ENCODE assay signal across 12 cellular contexts in the genomic region with DNA sequence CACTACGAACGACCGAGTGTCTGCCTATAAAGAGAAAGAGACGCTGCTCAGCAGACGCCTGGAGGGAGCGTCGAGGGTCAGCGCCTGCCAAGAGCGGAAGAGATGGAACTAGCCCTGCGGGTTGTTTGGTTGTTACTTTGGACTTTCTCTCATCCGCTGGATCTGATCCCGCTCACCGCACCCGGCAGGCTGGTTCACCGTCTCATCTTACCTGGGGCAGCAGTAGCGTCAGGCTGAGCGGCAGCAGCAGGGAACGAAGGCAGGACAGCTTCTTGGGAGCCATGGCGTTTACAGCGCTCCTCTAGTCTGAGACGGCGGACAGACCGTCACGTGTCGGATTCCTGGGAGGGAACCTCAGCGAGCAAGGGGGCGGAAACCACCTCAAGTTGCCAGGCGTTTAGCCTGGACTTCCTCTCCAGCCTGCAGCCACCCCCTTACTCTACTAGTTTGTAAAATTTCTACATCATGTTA. TPM values are rescaled to one million over a fixed set of nuclear protein-coding genes. Genes with fewer than 3 reads are reported as not detected.
DNase-seq lines count a peak whose midpoint lies in the region; TF ChIP-seq lines count a peak whose summit lies in the region.
"Had no signal": no experiment of that assay in that cellular context is flagged by ENCODE, and none has a peak within 500 bp of the region (broad histone marks: within the 10 kb centered on the region; RNA-seq: fewer than 3 reads in every experiment).

No MANE protein-coding gene starts in this region.

- H3K27ac Mint-ChIP-seq in activated naive CD4-positive, alpha-beta T cell treated with anti-CD3 and anti-CD28 coated beads, Interleukin-2, amount 10 ng/mL, durations not matched to agents 7 days and 5 days: peak overlapping the region; percentile 68

- CTCF ChIA-PET in activated naive CD4-positive, alpha-beta T cell treated with anti-CD3 and anti-CD28 coated beads, Interleukin-2, amount 10 ng/mL, durations not matched to agents 7 days and 5 days (lab: Charles Lee): interaction anchor here (2.8 kb wide), 1 partner anchor 52 kb away, joined by 20 read pairs; no protein-coding TSS in a partner anchor

- H3K9me3 ChIP-seq in mucosa of rectum (ENCODE audit: control insufficient read depth in 2 of 2, low read length in 2 of 2): no peaks in the 10 kb centered on the region
- no peaks in the 10 kb centered on the region for H3K9me3 ChIP-seq in transverse colon
- H3K9me3 ChIP-seq: BE2C, uterus had no signal

- H3K36me3 ChIP-seq in mucosa of rectum (ENCODE audit: control insufficient read depth in 2 of 2, insufficient read depth in 2 of 2, low read length in 2 of 2) (peaks cover 7 to 21% of the 10 kb centered on the region in 2 donors), transverse colon (peaks cover 0 to under 1% (median 0%) of the 10 kb centered on the region in 4 donors)
- H3K36me3 ChIP-seq: BE2C, uterus had no signal

- TF ChIP-seq POLR2A in transverse colon (IDR thresholded peaks at IDR 0.05): peak; percentile 39

- H3K4me3 ChIP-seq in choroid plexus epithelial cell (ENCODE audit: low read depth, low read length): peak overlapping the region; percentile 51
- peak overlapping the region; percentile 34 to 66 for H3K4me3 ChIP-seq in mucosa of rectum (ENCODE audit: low read length in 2 of 2)
- peak overlapping the region in 2 of 4 donors; percentile 15 to 17 for H3K4me3 ChIP-seq in transverse colon
- H3K4me3 ChIP-seq: uterus had no signal

- H3K4me1 ChIP-seq in mucosa of rectum (ENCODE audit: control insufficient read depth in 2 of 2, insufficient read depth in 2 of 2, low read length in 2 of 2) (peaks cover 30 to 38% of the 10 kb centered on the region in 2 donors), transverse colon (peaks cover 13 to 33% (median 29%) of the 10 kb centered on the region in 4 donors)
- H3K4me1 ChIP-seq: BE2C had no signal

- peak overlapping the region; percentile 7 to 24 for H3K27ac ChIP-seq in mucosa of rectum (ENCODE audit: low read depth in 2 of 2, low read length in 2 of 2)
- peak overlapping the region; percentile 37 to 67 (median 65) for H3K27ac ChIP-seq in transverse colon

- intact Hi-C loops in transverse colon (cut with DNase I; ENCODE audit: low total_unique reads): loop anchor here (10.0 kb wide), 1 partner anchor 1609 kb away; no protein-coding TSS in a partner anchor

- peak overlapping the region; percentile 43 for H3K4me3 Mint-ChIP-seq in activated naive CD4-positive, alpha-beta T cell treated with anti-CD3 and anti-CD28 coated beads, Interleukin-2, amount 10 ng/mL, durations not matched to agents 7 days and 5 days

- peaks cover 28% of the 10 kb centered on the region for H3K36me3 Mint-ChIP-seq in activated naive CD4-positive, alpha-beta T cell treated with anti-CD3 and anti-CD28 coated beads, Interleukin-2, amount 10 ng/mL, durations not matched to agents 7 days and 5 days

- no peak for TF ChIP-seq CTCF in choroid plexus epithelial cell (conservative IDR thresholded peaks at IDR 0.05; ENCODE audit: low read depth, low read length)
- no peak for TF ChIP-seq CTCF in transverse colon (IDR thresholded peaks at IDR 0.05)

- in situ Hi-C loops in transverse colon (cut with MboI; ENCODE audit: low pct_ligation_motif_present in 1 of 4, low pct_unique_long_range_greater_than_20kb in 1 of 4, low sequenced_read_pairs in 3 of 4): no loop called here

- WGBS in transverse colon (ENCODE audit: low coverage in 1 of 2), 2 donors: 58% methylated on average over 28 of the region's 28 CpGs; no CpG with 5 or more reads in 1 of the 2 donors

- no peak for TF ChIP-seq EP300 in transverse colon (IDR thresholded peaks at IDR 0.05; ENCODE audit: low read depth)

- H3K9ac ChIP-seq in mucosa of rectum (ENCODE audit: low read depth in 1 of 2, low read length in 2 of 2): peak overlapping the region in 1 of 2 donors; percentile 34

- H3K27me3 Mint-ChIP-seq in activated naive CD4-positive, alpha-beta T cell treated with anti-CD3 and anti-CD28 coated beads, Interleukin-2, amount 10 ng/mL, durations not matched to agents 7 days and 5 days: no peaks in the 10 kb centered on the region

- peaks cover 54% of the 10 kb centered on the region for H3K4me1 Mint-ChIP-seq in activated naive CD4-positive, alpha-beta T cell treated with anti-CD3 and anti-CD28 coated beads, Interleukin-2, amount 10 ng/mL, durations not matched to agents 7 days and 5 days

- H3K9me3 Mint-ChIP-seq in activated naive CD4-positive, alpha-beta T cell treated with anti-CD3 and anti-CD28 coated beads, Interleukin-2, amount 10 ng/mL, durations not matched to agents 7 days and 5 days: no peaks in the 10 kb centered on the region

- H3K27me3 ChIP-seq in mucosa of rectum (ENCODE audit: control insufficient read depth in 2 of 2, insufficient read depth in 2 of 2, low read length in 2 of 2) (no peaks in the 10 kb centered on the region), transverse colon (no peaks in the 10 kb centered on the region)
- H3K27me3 ChIP-seq: BE2C, uterus had no signal

- no peak for DNase-seq in activated naive CD4-positive, alpha-beta T cell treated with anti-CD3 and anti-CD28 coated beads, Interleukin-2, amount 10 ng/mL, durations not matched to agents 7 days and 5 days
- no peak for DNase-seq in activated naive CD4-positive, alpha-beta T cell treated with anti-CD3 and anti-CD28 coated beads, Interleukin-2, amount 50 U/mL, for 16 hours
- DNase-seq in choroid plexus epithelial cell (ENCODE audit: low read depth) (peak; percentile 50), transverse colon (peak; percentile 56), NCI-H69 (lab: John Stamatoyannopoulos, UW) (no peak)
- DNase-seq in stimulated activated CD4-positive, alpha-beta T cell treated with anti-CD3 and anti-CD28 coated beads, Interleukin-2, amount 100 ng/mL, for 48 hours: no peak
- no peak for DNase-seq in activated effector memory CD4-positive, alpha-beta T cell treated with Interleukin-2 at 50 U/mL for 16 hours
- DNase-seq: activated CD4-positive, CD25-positive, alpha-beta regulatory T cell; BE2C had no signal

RNA-seq across cellular contexts. Expression of a gene that starts 1.9 kb away (rescaled TPM):
- 1 to 10 TPM in 3 of 4 donors, under 1 TPM in 1; 0.40 to 9.1 (median 3.8) TPM for total RNA-seq in transverse colon

RNA-seq across cellular contexts. Expression of a gene that starts 2.0 kb away (rescaled TPM):
- 10 to 100 TPM; 18.7 to 44.8 (median 28.2) TPM for total RNA-seq in transverse colon

RNA-seq across cellular contexts. Expression of a gene that starts 9.7 kb away (rescaled TPM):
- total RNA-seq in transverse colon: not detected
- total RNA-seq: M059J had no signal

RNA-seq across cellular contexts. Expression of a gene that starts 10.4 kb away (rescaled TPM):
- total RNA-seq in transverse colon: 100 to 1,000 TPM in 1 of 4 donors, 10 to 100 TPM in 3; 39.2 to 101 (median 70.8) TPM

RNA-seq across cellular contexts. Expression of a gene that starts 13.7 kb away (rescaled TPM):
- total RNA-seq in transverse colon: 100 to 1,000 TPM in 2 of 4 donors, 10 to 100 TPM in 2; 64.3 to 318 (median 114) TPM

Comparison
In these comparisons a context has a peak if more than half of its experiments do, and no peak if none do; other contexts are left out.
1. DNase-seq: peak in choroid plexus epithelial cell (single experiment) and transverse colon (single experiment); none in activated naive CD4-positive, alpha-beta T cell treated with anti-CD3 and anti-CD28 coated beads, Interleukin-2, amount 10 ng/mL, durations not matched to agents 7 days and 5 days (single experiment), activated naive CD4-positive, alpha-beta T cell treated with anti-CD3 and anti-CD28 coated beads, Interleukin-2, amount 50 U/mL, for 16 hours (single experiment), stimulated activated CD4-positive, alpha-beta T cell treated with anti-CD3 and anti-CD28 coated beads, Interleukin-2, amount 100 ng/mL, for 48 hours (0 of 2), activated effector memory CD4-positive, alpha-beta T cell treated with Interleukin-2 at 50 U/mL for 16 hours (single experiment) and NCI-H69 (single experiment).